In the genomic region with DNA sequence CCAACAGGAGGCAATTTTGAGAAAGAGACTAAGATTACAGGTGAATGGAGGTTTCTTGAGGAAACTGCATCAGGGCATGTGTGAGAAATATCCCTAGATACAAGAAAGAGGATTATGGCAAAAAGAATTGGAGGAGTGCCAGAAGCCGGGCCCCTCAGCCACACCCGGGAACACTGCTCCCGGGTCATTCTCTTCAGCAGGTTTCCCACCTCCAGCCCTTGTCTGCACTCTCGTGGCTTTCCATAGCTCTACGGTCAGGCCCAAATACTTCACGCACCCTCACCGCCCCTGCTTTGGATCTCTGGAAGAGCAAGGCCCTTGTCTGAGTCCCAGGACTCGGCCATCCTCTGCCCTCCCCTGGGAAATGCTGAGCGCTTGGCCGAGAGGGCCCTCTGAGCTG, we compare ENCODE assay signal across 19 cellular contexts. TPM values are rescaled to one million over a fixed set of nuclear protein-coding genes. Genes with fewer than 3 reads are reported as not detected.
A peak's percentile ranks its signal among the peaks of the same experiment; 100 is the strongest.
DNase-seq lines count a peak whose midpoint lies in the region; ATAC-seq and TF ChIP-seq lines count a peak whose summit lies in the region.
"Had no signal": no experiment of that assay in that cellular context is flagged by ENCODE, and none has a peak within 500 bp of the region (broad histone marks: within the 10 kb centered on the region; RNA-seq: fewer than 3 reads in every experiment).

No MANE protein-coding gene starts in this region.

- H3K4me1 Mint-ChIP-seq in brain (peaks cover 32% of the 10 kb centered on the region), memory B cell (peaks cover 32% of the 10 kb centered on the region), type B pancreatic cell (ENCODE audit: unreplicated experiment) (peaks cover 69% of the 10 kb centered on the region)

- peaks cover 4% of the 10 kb centered on the region for H3K36me3 Mint-ChIP-seq in brain
- H3K36me3 Mint-ChIP-seq in memory B cell = no peaks in the 10 kb centered on the region
- H3K36me3 Mint-ChIP-seq in type B pancreatic cell = peaks cover 9% of the 10 kb centered on the region

- intact Hi-C loops in Right ventricle myocardium inferior (cut with DNase I) = no loop called here
- intact Hi-C loops in prostate gland (cut with DNase I) = no loop called here

- H3K4me3 ChIP-seq in cardiac muscle cell (no peak overlapping the region), prostate gland (no peak overlapping the region)
- H3K4me3 ChIP-seq: dorsolateral prefrontal cortex, GM12878, Peyer's patch had no signal

- H3K9me3 Mint-ChIP-seq in brain = no peaks in the 10 kb centered on the region
- H3K9me3 Mint-ChIP-seq in memory B cell = no peaks in the 10 kb centered on the region
- no peaks in the 10 kb centered on the region for H3K9me3 Mint-ChIP-seq in type B pancreatic cell

- TF ChIP-seq POLR2A in prostate gland (IDR thresholded peaks at IDR 0.05) = no peak

- H3K27ac ChIP-seq in cardiac muscle cell (peak overlapping the region; percentile 65), prostate gland (no peak overlapping the region)
- H3K27ac ChIP-seq: dorsolateral prefrontal cortex, neutrophil had no signal

- H3K4me1 ChIP-seq in cardiac muscle cell (ENCODE audit: low read depth) = peaks cover 24% of the 10 kb centered on the region
- peaks cover 5% of the 10 kb centered on the region for H3K4me1 ChIP-seq in prostate gland (replicated peaks)

- H3K27ac Mint-ChIP-seq in brain (peak overlapping the region in 3 of 5 experiments; percentile 36 to 52 (median 44)), memory B cell (peak overlapping the region; percentile 14), type B pancreatic cell (peak overlapping the region; percentile 71)

- WGBS in prostate gland = 77% methylated on average over 10 of the region's 10 CpGs

- no peak for DNase-seq in cardiac muscle cell (ENCODE audit: low read depth in 1 of 2, low spot score in 1 of 2)
- no peak for DNase-seq in Right ventricle myocardium inferior (ENCODE audit: missing footprints)
- DNase-seq in memory B cell (ENCODE audit: low spot score in 2 of 2) = no peak
- DNase-seq in type B pancreatic cell (ENCODE audit: extremely low spot score, unreplicated experiment) = no peak
- no peak for DNase-seq in NCI-H446 (lab: John Stamatoyannopoulos, UW)
- no peak for DNase-seq in prostate gland (ENCODE audit: low spot score)
- DNase-seq: activated gamma-delta T cell treated with Interleukin-2 at 50 U/mL for 16 hours; dorsolateral prefrontal cortex; NCI-H2081; NCI-H526; Peyer's patch; stimulated activated CD4-positive, alpha-beta T cell treated with anti-CD3 and anti-CD28 coated beads, Interleukin-2, amount 100 ng/mL, for 48 hours; trophoblast cell had no signal

- H3K27me3 Mint-ChIP-seq in brain = no peaks in the 10 kb centered on the region
- H3K27me3 Mint-ChIP-seq in memory B cell = no peaks in the 10 kb centered on the region
- peaks cover 3% of the 10 kb centered on the region for H3K27me3 Mint-ChIP-seq in type B pancreatic cell

- no peaks in the 10 kb centered on the region for H3K36me3 ChIP-seq in cardiac muscle cell
- H3K36me3 ChIP-seq in prostate gland = no peaks in the 10 kb centered on the region
- H3K36me3 ChIP-seq: neutrophil, Peyer's patch had no signal

- TF ChIP-seq CTCF in cardiac muscle cell (IDR thresholded peaks at IDR 0.05; ENCODE audit: low read depth, low read length) (no peak), brain (conservative IDR thresholded peaks at IDR 0.05) (no peak), type B pancreatic cell (conservative IDR thresholded peaks at IDR 0.05) (no peak), prostate gland (IDR thresholded peaks at IDR 0.05) (no peak)

- no peaks in the 10 kb centered on the region for H3K9me3 ChIP-seq in cardiac muscle cell (ENCODE audit: low read depth)
- H3K9me3 ChIP-seq in prostate gland = no peaks in the 10 kb centered on the region
- H3K9me3 ChIP-seq: neutrophil, Peyer's patch had no signal

- ATAC-seq in Right ventricle myocardium inferior (no peak), memory B cell (ENCODE audit: low read depth) (no peak), HG02588 (IDR thresholded peaks at IDR 0.05; ENCODE audit: unreplicated experiment) (no peak)
- ATAC-seq: GM12878, sciatic nerve had no signal

- H3K27me3 ChIP-seq in cardiac muscle cell (no peaks in the 10 kb centered on the region), prostate gland (replicated peaks; ENCODE audit: insufficient read depth) (no peaks in the 10 kb centered on the region)
- H3K27me3 ChIP-seq: dorsolateral prefrontal cortex, neutrophil, Peyer's patch had no signal

- H3K4me3 Mint-ChIP-seq in brain = no peak overlapping the region
- H3K4me3 Mint-ChIP-seq in memory B cell = no peak overlapping the region
- H3K4me3 Mint-ChIP-seq in type B pancreatic cell = peak overlapping the region; percentile 45

RNA-seq across cellular contexts. Expression of gene SPTBN5, which starts 38.7 kb away (rescaled TPM):
- total RNA-seq in cardiac muscle cell (2.1 and 3.0 TPM in 2 replicates), Right ventricle myocardium inferior (3.5 TPM), type B pancreatic cell (ENCODE audit: low replicate concordance) (3.1 and 4.2 TPM in 2 replicates), prostate gland (1 to 10 TPM; 1.2 to 2.2 TPM)
- polyA plus RNA-seq in cardiac muscle cell (0.62 and 0.70 TPM in 2 replicates), brain (ENCODE audit: insufficient read depth, low read depth, low replicate concordance) (0.12 TPM)
- total RNA-seq: H4 had no signal

RNA-seq across cellular contexts. Expression of gene EHD4, which starts 39.8 kb away (rescaled TPM):
- total RNA-seq in cardiac muscle cell (42.8 and 56.4 TPM in 2 replicates), Right ventricle myocardium inferior (55.5 TPM), type B pancreatic cell (ENCODE audit: low replicate concordance) (18.8 and 25.2 TPM in 2 replicates), prostate gland (10 to 100 TPM; 18.4 to 22.6 TPM)
- polyA plus RNA-seq in cardiac muscle cell (47.4 and 70.5 TPM in 2 replicates), brain (ENCODE audit: insufficient read depth, low read depth, low replicate concordance) (7.8 TPM)

Comparison
In these comparisons a context has a peak if more than half of its experiments do, and no peak if none do; other contexts are left out.
1. H3K27ac Mint-ChIP-seq: peak in every context shown above with its lines; median percentile 71 in type B pancreatic cell; 44 in brain; 14 in memory B cell.